1 cellular context compared by ENCODE assay signal in genomic region chr2:108917078-108917440, GRCh38.
TF ChIP-seq lines count a peak whose summit lies in the region.

No MANE protein-coding gene starts in this region.

TF ChIP-seq in GM23338, 12 proteins besides CTCF, POLR2A, EP300 and RAD21 (continued from another document):
- no peak for TF ChIP-seq REST (IDR thresholded peaks at IDR 0.05; ENCODE audit: unreplicated experiment)
